ENCODE assay signal across 19 cellular contexts in the genomic region with DNA sequence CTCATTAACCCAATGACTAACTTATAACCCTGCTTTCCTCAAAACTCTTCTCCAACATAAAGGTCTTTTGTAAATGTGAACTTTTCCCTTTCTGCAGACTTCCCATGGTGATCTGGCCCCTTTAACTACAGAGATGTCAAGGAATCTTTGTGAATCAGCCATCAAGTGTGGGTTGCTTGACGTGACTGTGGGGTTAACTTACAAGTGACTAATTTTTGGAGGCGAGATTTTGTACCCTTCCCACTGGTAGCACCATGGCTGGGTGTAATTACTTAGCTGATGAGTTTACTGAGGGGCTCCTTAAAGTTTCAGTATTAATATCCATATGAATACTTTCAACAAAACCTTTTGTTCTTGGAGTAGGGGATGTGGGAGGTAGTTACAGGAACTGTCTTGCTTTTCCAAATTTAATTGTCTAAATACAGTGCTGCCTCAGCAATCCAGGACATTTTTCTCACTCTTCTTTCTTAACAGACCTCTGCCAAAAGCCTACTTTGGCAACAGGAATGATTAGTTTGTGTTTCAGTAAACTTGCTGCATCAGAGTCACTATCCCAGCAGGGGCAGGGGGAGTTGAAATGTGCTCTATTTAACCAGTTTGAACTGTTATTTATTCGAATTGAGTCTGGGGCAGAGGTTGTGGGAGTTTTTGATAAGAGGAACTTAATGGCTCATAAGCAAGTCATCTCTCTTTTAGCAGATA.
A peak's percentile ranks its signal among the peaks of the same experiment; 100 is the strongest.
DNase-seq lines count a peak whose midpoint lies in the region; FAIRE-seq and TF ChIP-seq lines count a peak whose summit lies in the region.
"Had no signal": no experiment of that assay in that cellular context is flagged by ENCODE, and none has a peak within 500 bp of the region (broad histone marks: within the 10 kb centered on the region; RNA-seq: fewer than 3 reads in every experiment).

No MANE protein-coding gene starts in this region.

- no peak overlapping the region for H3K18ac ChIP-seq in H9 (ENCODE audit: insufficient read length, low read depth, low read length)
- H3K18ac ChIP-seq in mesendoderm (ENCODE audit: low read length) = peak overlapping the region; percentile 47

- H4K5ac ChIP-seq in H9 (ENCODE audit: insufficient read length, low read depth, low read length) (no peak overlapping the region), mesendoderm (ENCODE audit: low read length) (no peak overlapping the region)

- H3K4me2 ChIP-seq in H9 (ENCODE audit: insufficient read depth, insufficient read length, low read length) = peak overlapping the region; percentile 9
- peak overlapping the region; percentile 22 for H3K4me2 ChIP-seq in astrocyte (ENCODE audit: low read length)
- no peak overlapping the region for H3K4me2 ChIP-seq in mesendoderm (ENCODE audit: low read length)
- H3K4me2 ChIP-seq: BLaER1 had no signal

- no peak overlapping the region for H3T11ph ChIP-seq in H9 (ENCODE audit: low read length)

- H4K8ac ChIP-seq in H9 (replicated peaks; ENCODE audit: insufficient read length, low read depth, low read length) (no peak overlapping the region), mesendoderm (ENCODE audit: low read depth, low read length) (no peak overlapping the region)

- H3K4me1 Mint-ChIP-seq in H9 (peaks cover 75 to 78% of the 10 kb centered on the region in 2 experiments), astrocyte (ENCODE audit: low read depth, unreplicated experiment) (peaks cover 33% of the 10 kb centered on the region)
- H3K4me1 Mint-ChIP-seq in T-helper 2 cell treated with Interferon-gamma antibody and Interleukin-4, amounts not matched to agents 5 μg/mL and 100 μg/mL, for 36 hours (ENCODE audit: low read depth) = peaks cover 7% of the 10 kb centered on the region

- H2BK15ac ChIP-seq in H9 (ENCODE audit: low read depth, low read length) (no peak overlapping the region), mesendoderm (replicated peaks; ENCODE audit: low read depth) (no peak overlapping the region)

- H3K36me3 Mint-ChIP-seq in H9 (ENCODE audit: insufficient read depth in 1 of 3, low read depth in 3 of 3) (no peaks in the 10 kb centered on the region; a peak in 1 of 7 replicates), astrocyte (ENCODE audit: low read depth, unreplicated experiment) (no peaks in the 10 kb centered on the region)
- no peaks in the 10 kb centered on the region for H3K36me3 Mint-ChIP-seq in T-helper 2 cell treated with Interferon-gamma antibody and Interleukin-4, amounts not matched to agents 5 μg/mL and 100 μg/mL, for 36 hours (ENCODE audit: low read depth)

- H3K4ac ChIP-seq in H9 (ENCODE audit: low read depth, low read length) (no peak overlapping the region), mesendoderm (ENCODE audit: low read depth, low read length) (no peak overlapping the region)

- H3K27ac ChIP-seq in H9 (ENCODE audit: insufficient read length, low read depth, low read length) (peak overlapping the region; percentile 50), astrocyte (ENCODE audit: low read depth, low read length) (no peak overlapping the region), mesendoderm (ENCODE audit: low read depth, low read length) (no peak overlapping the region), tibial artery (no peak overlapping the region)
- H3K27ac ChIP-seq: BLaER1, HL-60 had no signal

- no peak overlapping the region for H2BK5ac ChIP-seq in H9 (ENCODE audit: insufficient read length, low read length)
- no peak overlapping the region for H2BK5ac ChIP-seq in mesendoderm (ENCODE audit: low read length)

- no peak overlapping the region for H2BK12ac ChIP-seq in H9 (ENCODE audit: insufficient read length, low read depth, low read length)

- peak overlapping the region; percentile 62 to 96 (median 96) for H3K27ac Mint-ChIP-seq in H9
- no peak overlapping the region for H3K27ac Mint-ChIP-seq in astrocyte (ENCODE audit: unreplicated experiment)
- H3K27ac Mint-ChIP-seq in T-helper 2 cell treated with Interferon-gamma antibody and Interleukin-4, amounts not matched to agents 5 μg/mL and 100 μg/mL, for 36 hours = no peak overlapping the region
- H3K27ac Mint-ChIP-seq: nephron progenitor cell had no signal

- H3K79me1 ChIP-seq in H9 (ENCODE audit: insufficient read depth, low read depth, low read length, poor library complexity, severe bottlenecking) (no peaks in the 10 kb centered on the region), mesendoderm (ENCODE audit: low read length) (no peaks in the 10 kb centered on the region)

- H3K9me3 ChIP-seq in H9 (ENCODE audit: control insufficient read depth, low read depth, low read length) = no peaks in the 10 kb centered on the region
- no peaks in the 10 kb centered on the region for H3K9me3 ChIP-seq in astrocyte (ENCODE audit: insufficient read depth, low read depth, low read length)
- H3K9me3 ChIP-seq in tibial artery = no peaks in the 10 kb centered on the region
- H3K9me3 ChIP-seq: BLaER1 had no signal

- no peak overlapping the region for H3K14ac ChIP-seq in H9 (ENCODE audit: insufficient read depth, low read length)

- H2BK120ac ChIP-seq in H9 (ENCODE audit: low read depth, low read length, poor library complexity, severe bottlenecking) (no peak overlapping the region), mesendoderm (ENCODE audit: low read depth, low read length) (no peak overlapping the region)

- H3K4me3 Mint-ChIP-seq in H9 (no peak overlapping the region; a peak in 1 of 5 replicates), astrocyte (ENCODE audit: unreplicated experiment) (no peak overlapping the region)
- H3K4me3 Mint-ChIP-seq in T-helper 2 cell treated with Interferon-gamma antibody and Interleukin-4, amounts not matched to agents 5 μg/mL and 100 μg/mL, for 36 hours = no peak overlapping the region
- H3K4me3 Mint-ChIP-seq: nephron progenitor cell had no signal

- H3K79me2 ChIP-seq in H9 (ENCODE audit: insufficient read depth, low read length) (no peaks in the 10 kb centered on the region), astrocyte (ENCODE audit: insufficient read depth, low read length) (no peaks in the 10 kb centered on the region), mesendoderm (ENCODE audit: control insufficient read depth, insufficient read depth, low read length) (no peaks in the 10 kb centered on the region)

- no peaks in the 10 kb centered on the region for H3K36me3 ChIP-seq in astrocyte (ENCODE audit: insufficient read depth, low read length)
- H3K36me3 ChIP-seq in mesendoderm (ENCODE audit: control insufficient read depth, insufficient read depth, low read length) = no peaks in the 10 kb centered on the region
- H3K36me3 ChIP-seq in tibial artery = no peaks in the 10 kb centered on the region
- H3K36me3 ChIP-seq: BLaER1 had no signal

- H3K9me3 Mint-ChIP-seq in H9 = no peaks in the 10 kb centered on the region
- H3K9me3 Mint-ChIP-seq in astrocyte (ENCODE audit: unreplicated experiment) = peaks cover 3% of the 10 kb centered on the region
- no peaks in the 10 kb centered on the region for H3K9me3 Mint-ChIP-seq in T-helper 2 cell treated with Interferon-gamma antibody and Interleukin-4, amounts not matched to agents 5 μg/mL and 100 μg/mL, for 36 hours
- H3K9me3 Mint-ChIP-seq: nephron progenitor cell had no signal

- H3K27me3 Mint-ChIP-seq in H9 (ENCODE audit: low read depth) (no peaks in the 10 kb centered on the region; the same call in 1 of the 2 replicates), astrocyte (ENCODE audit: low read depth, unreplicated experiment) (peaks cover 4% of the 10 kb centered on the region)
- no peaks in the 10 kb centered on the region for H3K27me3 Mint-ChIP-seq in T-helper 2 cell treated with Interferon-gamma antibody and Interleukin-4, amounts not matched to agents 5 μg/mL and 100 μg/mL, for 36 hours (ENCODE audit: low read depth)

- no peak for FAIRE-seq in astrocyte (lab: Jason Lieb, UNC)

- H4K20me1 ChIP-seq in H9 (ENCODE audit: control insufficient read depth, insufficient read depth, insufficient read length) (no peaks in the 10 kb centered on the region), astrocyte (ENCODE audit: insufficient read depth, low read length) (no peaks in the 10 kb centered on the region)
- H4K20me1 ChIP-seq: BLaER1 had no signal

- H3K27me3 ChIP-seq in H9 (ENCODE audit: insufficient read depth, low read length) = no peaks in the 10 kb centered on the region
- H3K27me3 ChIP-seq in astrocyte (ENCODE audit: insufficient read depth, low read length) = no peaks in the 10 kb centered on the region
- H3K27me3 ChIP-seq in mesendoderm (ENCODE audit: insufficient read depth, low read length, poor library complexity) = no peaks in the 10 kb centered on the region
- no peaks in the 10 kb centered on the region for H3K27me3 ChIP-seq in tibial artery
- H3K27me3 ChIP-seq: BLaER1 had no signal

- no CpG with 5 or more reads among the region's 3 CpGs for WGBS in H9 (ENCODE audit: extremely low coverage, insufficient read length, low lambda C conversion rate)
- WGBS in mesendoderm (ENCODE audit: extremely low coverage, insufficient coverage, low lambda C conversion rate) = no CpG with 5 or more reads among the region's 3 CpGs

- H2AFZ ChIP-seq in H9 (ENCODE audit: low read length) (no peak overlapping the region), astrocyte (ENCODE audit: low read depth, low read length) (no peak overlapping the region)

- H3K4me1 ChIP-seq in H9 (ENCODE audit: insufficient read depth, low read length) (peaks cover 27% of the 10 kb centered on the region; the same call in 1 of the 2 replicates), astrocyte (ENCODE audit: insufficient read depth, low read length) (peaks cover 22% of the 10 kb centered on the region), mesendoderm (ENCODE audit: control insufficient read depth, low read depth, low read length) (peaks cover 27% of the 10 kb centered on the region), tibial artery (no peaks in the 10 kb centered on the region)

- peaks cover 4% of the 10 kb centered on the region for H3K23me2 ChIP-seq in H9 (ENCODE audit: insufficient read length, low read depth, low read length, poor library complexity, severe bottlenecking)

- H2AK5ac ChIP-seq in H9 (ENCODE audit: insufficient read length, low read length) = no peak overlapping the region
- no peak overlapping the region for H2AK5ac ChIP-seq in mesendoderm (ENCODE audit: low read length)

- no peak overlapping the region for H4K91ac ChIP-seq in H9 (ENCODE audit: insufficient read length, low read depth, low read length)

- H3K23ac ChIP-seq in H9 (ENCODE audit: insufficient read length, low read depth, low read length) (no peak overlapping the region), mesendoderm (ENCODE audit: low read length) (no peak overlapping the region)

- H3K56ac ChIP-seq in H9 (ENCODE audit: insufficient read length, low read depth, low read length) = no peak overlapping the region
- peak overlapping the region; percentile 40 for H3K56ac ChIP-seq in mesendoderm (ENCODE audit: low read length)

- H2BK20ac ChIP-seq in H9 (ENCODE audit: low read depth, low read length, poor library complexity, severe bottlenecking) = no peak overlapping the region

- intact Hi-C loops in tibial artery (cut with DNase I; ENCODE audit: low total_unique reads) = loop anchor here (10.0 kb wide), 1 partner anchor 285 kb away; no protein-coding TSS in a partner anchor

- H3K9ac ChIP-seq in H9 (ENCODE audit: extremely low read depth, insufficient read length, low read length) (no peak overlapping the region), astrocyte (ENCODE audit: low read length) (no peak overlapping the region), mesendoderm (ENCODE audit: low read length) (no peak overlapping the region)
- H3K9ac ChIP-seq: BLaER1 had no signal

- H3K4me3 ChIP-seq in astrocyte (ENCODE audit: insufficient read depth, low read depth, low read length) (no peak overlapping the region), mesendoderm (ENCODE audit: low read length) (no peak overlapping the region), tibial artery (no peak overlapping the region)
- H3K4me3 ChIP-seq: BLaER1 had no signal

- DNase-seq in Daoy (ENCODE audit: low read depth) = peak; percentile 57
- no peak for DNase-seq in H9
- peak; percentile 59 for DNase-seq in astrocyte (ENCODE audit: low read depth)
- no peak for DNase-seq in mesendoderm
- DNase-seq in tibial artery = no peak
- DNase-seq in activated gamma-delta T cell (lab: John Stamatoyannopoulos, UW) = no peak
- no peak for DNase-seq in T-helper 2 cell treated with Interferon-gamma antibody and Interleukin-4, amounts not matched to agents 5 μg/mL and 100 μg/mL, for 36 hours (ENCODE audit: low spot score)
- DNase-seq in NCI-H1092 treated with DMSO at 0.1 percent for 48 hours (lab: John Stamatoyannopoulos, UW) = no peak
- DNase-seq: activated CD4-positive, alpha-beta T cell treated with anti-CD3 and anti-CD28 coated beads, Interleukin-2, amount 50 U/mL, for 1 hour; aorta; cortex of kidney; DMS 273 treated with DMSO at 0.1 percent for 48 hours; NCI-H345; nephron progenitor cell; right cardiac atrium; SIG-M5; stimulated activated CD4-positive, alpha-beta T cell treated with anti-CD3 and anti-CD28 coated beads, Interleukin-1b, Interleukin-23, amount 100 ng/mL, for 48 hours had no signal

- TF ChIP-seq CTCF in H9 (conservative IDR thresholded peaks at IDR 0.05) = no peak
- TF ChIP-seq CTCF in astrocyte (IDR thresholded peaks at IDR 0.05; ENCODE audit: insufficient read depth, low read depth, low read length) = no peak
- no peak for TF ChIP-seq CTCF in tibial artery (IDR thresholded peaks at IDR 0.05)

Comparison
In these comparisons a context has a peak if more than half of its experiments do, and no peak if none do; other contexts are left out.
1. DNase-seq: peak in Daoy (single experiment) and astrocyte (single experiment); none in H9 (single experiment), mesendoderm (single experiment), tibial artery (0 of 2), activated gamma-delta T cell (single experiment), T-helper 2 cell treated with Interferon-gamma antibody and Interleukin-4, amounts not matched to agents 5 μg/mL and 100 μg/mL, for 36 hours (single experiment) and NCI-H1092 treated with DMSO at 0.1 percent for 48 hours (single experiment).
2. H3K27ac Mint-ChIP-seq: peak in H9 (3 of 3); none in astrocyte (single experiment) and T-helper 2 cell treated with Interferon-gamma antibody and Interleukin-4, amounts not matched to agents 5 μg/mL and 100 μg/mL, for 36 hours (single experiment).